ENCODE assay signal across 10 cellular contexts in the genomic region with DNA sequence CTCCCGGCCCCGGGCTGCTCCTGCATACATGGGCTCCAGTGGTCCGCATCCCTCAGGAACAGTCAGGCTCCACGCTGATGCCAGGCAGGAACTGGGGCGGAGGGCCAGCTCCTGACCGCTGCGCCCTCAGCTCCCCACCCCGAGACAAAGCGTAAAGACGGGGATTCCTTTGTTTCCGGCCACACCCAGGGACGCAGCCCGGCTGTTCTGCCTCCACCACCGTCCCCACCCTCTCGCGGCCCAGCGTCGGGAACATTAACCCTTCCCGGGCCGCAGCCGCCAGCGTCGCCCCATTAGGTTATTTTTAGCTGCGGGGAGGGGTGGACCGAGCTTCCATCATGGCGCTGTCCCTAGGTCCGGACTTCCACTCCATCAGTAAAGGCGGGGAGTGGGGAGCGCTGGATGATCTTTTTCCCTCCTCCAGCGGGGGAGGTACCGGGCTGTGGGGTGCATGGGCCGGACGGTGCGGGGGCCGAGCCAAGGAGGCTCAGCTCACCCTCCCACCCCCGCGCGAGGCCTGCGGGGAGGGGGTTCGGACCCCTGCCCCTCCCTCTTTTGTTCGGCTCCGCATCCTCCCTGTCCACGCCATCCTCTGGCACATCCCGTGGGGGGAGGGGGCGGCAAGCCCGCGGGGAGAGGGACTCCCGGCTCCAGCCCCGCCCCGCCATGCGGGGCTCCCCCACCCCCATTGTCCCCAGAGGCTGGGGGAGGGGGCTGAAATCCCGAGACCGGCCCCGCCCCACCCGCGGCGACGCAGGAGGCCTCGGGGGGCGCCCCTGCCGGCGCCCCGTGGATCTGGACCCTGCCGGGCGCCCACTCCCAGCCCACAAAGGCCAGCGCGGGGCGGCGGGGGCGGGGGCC. TPM values are rescaled to one million over a fixed set of nuclear protein-coding genes. Genes with fewer than 3 reads are reported as not detected.
A peak's percentile ranks its signal among the peaks of the same experiment; 100 is the strongest.
DNase-seq lines count a peak whose midpoint lies in the region; ATAC-seq and TF ChIP-seq lines count a peak whose summit lies in the region.
"Had no signal": no experiment of that assay in that cellular context is flagged by ENCODE, and none has a peak within 500 bp of the region (broad histone marks: within the 10 kb centered on the region; RNA-seq: fewer than 3 reads in every experiment).

No MANE protein-coding gene starts in this region.

- DNase-seq in H4 (ENCODE audit: low spot score) (peak; percentile 39), SK-N-SH (peak; percentile 84), sigmoid colon (no peak), HT-29 (ENCODE audit: low spot score) (no peak)
- DNase-seq: activated effector memory CD4-positive, alpha-beta T cell treated with Interleukin-2 at 50 U/mL for 16 hours had no signal

- POLR2A ChIA-PET in SK-N-SH (lab: Yijun Ruan, JAX) = interaction anchor here (0.6 to 1.0 kb wide), 3 partner anchors 18 to 312 kb away, joined by 3 read pairs; no protein-coding TSS in a partner anchor

- intact Hi-C loops in sigmoid colon (cut with DNase I) = no loop called here

- no peaks in the 10 kb centered on the region for H4K20me1 ChIP-seq in SK-N-SH (ENCODE audit: insufficient read depth)

- CTCF ChIA-PET in SK-N-SH (lab: Yijun Ruan, JAX) = interaction anchor here (0.7 to 1.9 kb wide), 5 partner anchors 10 to 136 kb away, joined by 3 to 6 read pairs (median 3); no protein-coding TSS in a partner anchor

- no peak for TF ChIP-seq RAD21 in SK-N-SH (IDR thresholded peaks at IDR 0.05; ENCODE audit: low read length)

- ATAC-seq in GM18517 (IDR thresholded peaks at IDR 0.05; ENCODE audit: unreplicated experiment) (no peak), HG02885 (IDR thresholded peaks at IDR 0.05; ENCODE audit: poor library complexity, unreplicated experiment) (no peak), HG02884 (IDR thresholded peaks at IDR 0.05; ENCODE audit: unreplicated experiment) (no peak)
- ATAC-seq: GM12878 had no signal

- H3K4me2 ChIP-seq in SK-N-SH = peak overlapping the region; percentile 68

- peaks cover 24% of the 10 kb centered on the region; the same call in 1 of the 2 replicates for H3K27me3 ChIP-seq in SK-N-SH (ENCODE audit: insufficient read depth)
- peaks cover 52 to 81% (median 59%) of the 10 kb centered on the region in 3 donors for H3K27me3 ChIP-seq in sigmoid colon

- no peaks in the 10 kb centered on the region for H3K79me2 ChIP-seq in SK-N-SH (ENCODE audit: insufficient read depth)

- TF ChIP-seq EP300 in SK-N-SH (IDR thresholded peaks at IDR 0.05; ENCODE audit: borderline replicate concordance in 1 of 2, low read depth in 1 of 2, low read length in 1 of 2) = no peak
- no peak for TF ChIP-seq EP300 in sigmoid colon (IDR thresholded peaks at IDR 0.05)

- H3K4me3 ChIP-seq in SK-N-SH (ENCODE audit: low read depth in 2 of 2, low read length in 1 of 2) (peak overlapping the region; percentile 48 to 58), iPS-11a (ENCODE audit: low read depth, low read length) (peak overlapping the region; percentile 70), sigmoid colon (peak overlapping the region; percentile 19 to 57 (median 45))
- H3K4me3 ChIP-seq: GM12878 had no signal

- no peak for TF ChIP-seq CTCF in SK-N-SH (IDR thresholded peaks at IDR 0.05)
- TF ChIP-seq CTCF in sigmoid colon (IDR thresholded peaks at IDR 0.05) = no peak

- H3F3A ChIP-seq in SK-N-SH (replicated peaks; ENCODE audit: insufficient read depth) = no peaks in the 10 kb centered on the region

- peak overlapping the region in 1 of 2 experiments; percentile 88; a peak in 2 of 4 replicates for H3K27ac ChIP-seq in SK-N-SH (ENCODE audit: low read depth in 2 of 2, low read length in 1 of 2)
- H3K27ac ChIP-seq in sigmoid colon = no peak overlapping the region

- H3K36me3 ChIP-seq in SK-N-SH (replicated peaks in 1 of 2; ENCODE audit: control insufficient read depth in 1 of 2, insufficient read depth in 2 of 2, low read length in 1 of 2) (no peaks in the 10 kb centered on the region), sigmoid colon (no peaks in the 10 kb centered on the region)

- H3K4me1 ChIP-seq in SK-N-SH (ENCODE audit: control insufficient read depth in 1 of 2, insufficient read depth in 2 of 2, low read depth in 1 of 2, low read length in 1 of 2) (peaks cover 0 to 42% of the 10 kb centered on the region in 2 experiments; a peak in 1 of 4 replicates), sigmoid colon (peaks cover 0 to 32% (median 30%) of the 10 kb centered on the region in 4 donors)

- no peaks in the 10 kb centered on the region for H3K9me2 ChIP-seq in SK-N-SH

- H2AFZ ChIP-seq in SK-N-SH (ENCODE audit: low read depth) = no peak overlapping the region

- H3K9ac ChIP-seq in SK-N-SH = no peak overlapping the region

- TF ChIP-seq POLR2A in sigmoid colon (IDR thresholded peaks at IDR 0.05) = no peak

- H3K9me3 ChIP-seq in SK-N-SH (no peaks in the 10 kb centered on the region), sigmoid colon (no peaks in the 10 kb centered on the region)

- WGBS in SK-N-SH (ENCODE audit: low lambda C conversion rate) = 6% methylated on average over 20 of the region's 70 CpGs
- WGBS in sigmoid colon, 2 donors = 4 to 6% methylated on average over 70 of the region's 70 CpGs

TF ChIP-seq in SK-N-SH, 30 proteins besides CTCF, POLR2A, EP300 and RAD21:
- TF ChIP-seq MXI1 (IDR thresholded peaks at IDR 0.05; ENCODE audit: low read depth, low read length) (peak; percentile 36; the same call in 1 of the 2 replicates), FOXJ3 (CRISPR knock-in tag; IDR thresholded peaks at IDR 0.05) (no peak; the same call in 1 of the 2 replicates), CHD2 (IDR thresholded peaks at IDR 0.05; ENCODE audit: low read length, partially characterized antibody) (peak; percentile 54)

RNA-seq across cellular contexts. Expression of a gene that starts 5.3 kb away (rescaled TPM):
- 33.0 and 37.7 TPM in 2 replicates for total RNA-seq in H4 (2014; rRNA removed; shearing (Covaris generic))
- polyA plus RNA-seq in SK-N-SH (2012; rRNA removed) = 3.4 and 7.8 TPM in 2 replicates
- polyA plus RNA-seq in SK-N-SH (2012; cell fraction: cytosol; rRNA removed) = 6.0 and 10.8 TPM in 2 replicates
- 3.5 and 5.0 TPM in 2 replicates for polyA plus RNA-seq in SK-N-SH (2012; cell fraction: nucleus; rRNA removed)
- 1 to 10 TPM; 3.5 to 6.4 (median 4.7) TPM for total RNA-seq in sigmoid colon
- 1 to 10 TPM in 1 of 3 donors, under 1 TPM in 1, not detected in 1; under 0.01 to 4.1 TPM for polyA plus RNA-seq in sigmoid colon
- not detected in 2 replicates for total RNA-seq in HT-29 (2014; rRNA removed; shearing (Covaris generic))

Comparison
In these comparisons a context has a peak if more than half of its experiments do, and no peak if none do; other contexts are left out.
1. DNase-seq: peak in H4 (single experiment) and SK-N-SH (single experiment); none in sigmoid colon (single experiment) and HT-29 (single experiment).
2. Peak in every context shown above with its lines, with median percentiles within 50 percentile points of each other: H3K4me3 ChIP-seq.